Comparison of ENCODE assay signal across 9 cellular contexts in genomic region chr2:180124273-180124881, GRCh38.
A peak's percentile ranks its signal among the peaks of the same experiment; 100 is the strongest.
DNase-seq lines count a peak whose midpoint lies in the region; ATAC-seq and TF ChIP-seq lines count a peak whose summit lies in the region.
"Had no signal": no experiment of that assay in that cellular context is flagged by ENCODE, and none has a peak within 500 bp of the region (broad histone marks: within the 10 kb centered on the region; RNA-seq: fewer than 3 reads in every experiment).

No MANE protein-coding gene starts in this region.

- no peak overlapping the region for H3K27ac ChIP-seq in CD8-positive, alpha-beta T cell (ENCODE audit: low read depth, low read length)
- H3K27ac ChIP-seq in left ventricle myocardium inferior (replicated peaks): no peak overlapping the region

- H3K27ac Mint-ChIP-seq in CD8-positive, alpha-beta T cell: no peak overlapping the region
- H3K27ac Mint-ChIP-seq in activated CD8-positive, alpha-beta T cell treated with anti-CD3 and anti-CD28 coated beads, Interleukin-2, amount 10 ng/mL, durations not matched to agents 7 days and 5 days: no peak overlapping the region
- H3K27ac Mint-ChIP-seq: T-helper 1 cell treated with Interleukin-12 subunit alpha and Interleukin-12 subunit beta and Interleukin-4 antibody, amounts not matched to agents 30 μg/mL and 1 μg/mL, for 36 hours had no signal

- intact Hi-C loops in CD8-positive, alpha-beta T cell (cut with DNase I, micrococcal nuclease): loop anchor here (1.0 to 10.0 kb wide), 4 partner anchors 934 to 1830 kb away; no protein-coding TSS in a partner anchor
- intact Hi-C loops in left ventricle myocardium inferior (cut with micrococcal nuclease): no loop called here

- H3K9me3 Mint-ChIP-seq in CD8-positive, alpha-beta T cell: no peaks in the 10 kb centered on the region
- H3K9me3 Mint-ChIP-seq in activated CD8-positive, alpha-beta T cell treated with anti-CD3 and anti-CD28 coated beads, Interleukin-2, amount 10 ng/mL, durations not matched to agents 7 days and 5 days (ENCODE audit: insufficient read depth): no peaks in the 10 kb centered on the region
- H3K9me3 Mint-ChIP-seq: T-helper 1 cell treated with Interleukin-12 subunit alpha and Interleukin-12 subunit beta and Interleukin-4 antibody, amounts not matched to agents 30 μg/mL and 1 μg/mL, for 36 hours had no signal

- no peaks in the 10 kb centered on the region for H3K9me3 ChIP-seq in CD8-positive, alpha-beta T cell (ENCODE audit: low read length)
- no peaks in the 10 kb centered on the region for H3K9me3 ChIP-seq in left ventricle myocardium inferior (replicated peaks)

- CTCF ChIA-PET in CD8-positive, alpha-beta T cell (lab: Charles Lee): interaction anchor here (0.7 to 6.1 kb wide), 16 partner anchors 9 to 1780 kb away, joined by 3 to 62 read pairs (median 4); no protein-coding TSS in a partner anchor
- CTCF ChIA-PET in activated CD8-positive, alpha-beta T cell treated with anti-CD3 and anti-CD28 coated beads, Interleukin-2, amount 10 ng/mL, durations not matched to agents 7 days and 5 days (lab: Charles Lee): interaction anchor here (0.7 to 2.5 kb wide), 17 partner anchors 9 to 1591 kb away, joined by 3 to 18 read pairs (median 4); partner anchors contain the start of gene UBE2E3

- H3K4me3 Mint-ChIP-seq in CD8-positive, alpha-beta T cell: no peak overlapping the region
- no peak overlapping the region for H3K4me3 Mint-ChIP-seq in activated CD8-positive, alpha-beta T cell treated with anti-CD3 and anti-CD28 coated beads, Interleukin-2, amount 10 ng/mL, durations not matched to agents 7 days and 5 days
- H3K4me3 Mint-ChIP-seq: T-helper 1 cell treated with Interleukin-12 subunit alpha and Interleukin-12 subunit beta and Interleukin-4 antibody, amounts not matched to agents 30 μg/mL and 1 μg/mL, for 36 hours had no signal

- peaks cover 9% of the 10 kb centered on the region for H3K27me3 Mint-ChIP-seq in CD8-positive, alpha-beta T cell (ENCODE audit: low read depth)
- peaks cover 17% of the 10 kb centered on the region for H3K27me3 Mint-ChIP-seq in activated CD8-positive, alpha-beta T cell treated with anti-CD3 and anti-CD28 coated beads, Interleukin-2, amount 10 ng/mL, durations not matched to agents 7 days and 5 days (ENCODE audit: low read depth)

- H3K36me3 Mint-ChIP-seq in CD8-positive, alpha-beta T cell: no peaks in the 10 kb centered on the region
- H3K36me3 Mint-ChIP-seq in activated CD8-positive, alpha-beta T cell treated with anti-CD3 and anti-CD28 coated beads, Interleukin-2, amount 10 ng/mL, durations not matched to agents 7 days and 5 days (ENCODE audit: low read depth): no peaks in the 10 kb centered on the region

- POLR2A ChIA-PET in CD8-positive, alpha-beta T cell (lab: Charles Lee): no interaction called here
- POLR2A ChIA-PET in activated CD8-positive, alpha-beta T cell treated with anti-CD3 and anti-CD28 coated beads, Interleukin-2, amount 10 ng/mL, durations not matched to agents 7 days and 5 days (lab: Charles Lee): no interaction called here

- no peak for DNase-seq in CD8-positive, alpha-beta T cell
- peak; percentile 23 for DNase-seq in NCI-H2171 (lab: John Stamatoyannopoulos, UW)
- DNase-seq in activated CD8-positive, alpha-beta T cell treated with anti-CD3 and anti-CD28 coated beads, Interleukin-2, amount 10 ng/mL, durations not matched to agents 7 days and 5 days: no peak
- no peak for DNase-seq in left ventricle myocardium inferior
- peak; percentile 35 for DNase-seq in smooth muscle cell of the brain vasculature (ENCODE audit: low read depth, low spot score)
- no peak for DNase-seq in activated effector memory CD4-positive, alpha-beta T cell treated with Interleukin-2 at 50 U/mL for 16 hours

- peaks cover 2% of the 10 kb centered on the region for H3K4me1 Mint-ChIP-seq in CD8-positive, alpha-beta T cell (ENCODE audit: low read depth)
- no peaks in the 10 kb centered on the region for H3K4me1 Mint-ChIP-seq in activated CD8-positive, alpha-beta T cell treated with anti-CD3 and anti-CD28 coated beads, Interleukin-2, amount 10 ng/mL, durations not matched to agents 7 days and 5 days (ENCODE audit: low read depth)

- H3K4me1 ChIP-seq in CD8-positive, alpha-beta T cell (ENCODE audit: insufficient read depth, low read length): no peaks in the 10 kb centered on the region
- no peaks in the 10 kb centered on the region for H3K4me1 ChIP-seq in left ventricle myocardium inferior

- H3K27me3 ChIP-seq in CD8-positive, alpha-beta T cell (ENCODE audit: insufficient read depth, low read length): no peaks in the 10 kb centered on the region
- peaks cover 17% of the 10 kb centered on the region for H3K27me3 ChIP-seq in left ventricle myocardium inferior (ENCODE audit: low read depth)

- peak; percentile 56 for ATAC-seq in CD8-positive, alpha-beta T cell
- peak; percentile 76 for ATAC-seq in GM18870 (IDR thresholded peaks at IDR 0.05; ENCODE audit: unreplicated experiment)
- ATAC-seq in HG03064 (IDR thresholded peaks at IDR 0.05; ENCODE audit: low read depth, unreplicated experiment): peak; percentile 59
- ATAC-seq in activated CD8-positive, alpha-beta T cell treated with anti-CD3 and anti-CD28 coated beads, Interleukin-2, amount 10 ng/mL, durations not matched to agents 7 days and 5 days: peak; percentile 61

- H3K36me3 ChIP-seq in CD8-positive, alpha-beta T cell (ENCODE audit: insufficient read depth, low read length): no peaks in the 10 kb centered on the region
- H3K36me3 ChIP-seq in left ventricle myocardium inferior: no peaks in the 10 kb centered on the region

- H3K4me3 ChIP-seq in CD8-positive, alpha-beta T cell (ENCODE audit: low read depth, low read length): no peak overlapping the region
- H3K4me3 ChIP-seq in left ventricle myocardium inferior: no peak overlapping the region

- TF ChIP-seq CTCF in CD8-positive, alpha-beta T cell (IDR thresholded peaks at IDR 0.05): peak; percentile 63
- TF ChIP-seq CTCF in left ventricle myocardium inferior (IDR thresholded peaks at IDR 0.05; ENCODE audit: borderline replicate concordance): peak; percentile 62

Comparison
In these comparisons a context has a peak if more than half of its experiments do, and no peak if none do; other contexts are left out.
1. DNase-seq: peak in NCI-H2171 (single experiment) and smooth muscle cell of the brain vasculature (single experiment); none in CD8-positive, alpha-beta T cell (0 of 7), activated CD8-positive, alpha-beta T cell treated with anti-CD3 and anti-CD28 coated beads, Interleukin-2, amount 10 ng/mL, durations not matched to agents 7 days and 5 days (single experiment), left ventricle myocardium inferior (single experiment) and activated effector memory CD4-positive, alpha-beta T cell treated with Interleukin-2 at 50 U/mL for 16 hours (single experiment).
2. Peak in every context shown above with its lines, with median percentiles within 50 percentile points of each other: ATAC-seq.